In genomic region chr5:180180846-180181245, GRCh38 we compare ENCODE assay signal across 18 cellular contexts. TPM values are rescaled to one million over a fixed set of nuclear protein-coding genes. Genes with fewer than 3 reads are reported as not detected.
DNase-seq lines count a peak whose midpoint lies in the region; ATAC-seq and TF ChIP-seq lines count a peak whose summit lies in the region.
"Had no signal": no experiment of that assay in that cellular context is flagged by ENCODE, and none has a peak within 500 bp of the region (broad histone marks: within the 10 kb centered on the region; RNA-seq: fewer than 3 reads in every experiment).

No MANE protein-coding gene starts in this region.

- TF ChIP-seq CTCF in VCaP (conservative IDR thresholded peaks at IDR 0.05) (no peak), spleen (IDR thresholded peaks at IDR 0.05 in 8 of 11, conservative IDR thresholded peaks at IDR 0.05 in 3 of 11) (no peak), right lobe of liver (IDR thresholded peaks at IDR 0.05) (no peak), sigmoid colon (IDR thresholded peaks at IDR 0.05) (no peak)

- intact Hi-C loops in spleen (cut with DNase I; ENCODE audit: low total_unique reads) (no loop called here), right lobe of liver (cut with DNase I) (no loop called here), sigmoid colon (cut with DNase I) (no loop called here)

- peak; percentile 35 for ATAC-seq in esophagus mucosa
- no peak for ATAC-seq in right lobe of liver
- no peak for ATAC-seq in HG03159 (IDR thresholded peaks at IDR 0.05; ENCODE audit: unreplicated experiment)
- ATAC-seq: GM12878 had no signal

- no peak for TF ChIP-seq POLR2A in spleen (IDR thresholded peaks at IDR 0.05)
- TF ChIP-seq POLR2A in right lobe of liver (IDR thresholded peaks at IDR 0.05) = no peak
- no peak for TF ChIP-seq POLR2A in sigmoid colon (IDR thresholded peaks at IDR 0.05)

- DNase-seq in H7 (peak; percentile 46), spleen (peak; percentile 41), right lobe of liver (no peak), sigmoid colon (no peak), SW480 (ENCODE audit: low spot score) (no peak)
- DNase-seq: ACHN; Calu3; CD4-positive, CD25-positive, alpha-beta regulatory T cell; DMS 273 treated with DMSO at 0.1 percent for 48 hours; DMS79; GM23248 had no signal

- H3K27me3 ChIP-seq in H7 (ENCODE audit: control insufficient read depth, insufficient read depth, low read length) (no peaks in the 10 kb centered on the region), spleen (replicated peaks in 1 of 7) (peaks cover 0 to 9% (median 0%) of the 10 kb centered on the region in 7 donors), right lobe of liver (no peaks in the 10 kb centered on the region), sigmoid colon (peaks cover 0 to 11% (median 0%) of the 10 kb centered on the region in 3 donors)
- H3K27me3 ChIP-seq: BLaER1 treated with 17β-estradiol and CSF1 and Interleukin-3, amounts not matched to agents 10 nM and 100 nM had no signal

- H3K36me3 ChIP-seq in H7 (replicated peaks; ENCODE audit: control insufficient read depth, insufficient read depth, low read length) (no peaks in the 10 kb centered on the region), spleen (no peaks in the 10 kb centered on the region), right lobe of liver (no peaks in the 10 kb centered on the region), sigmoid colon (no peaks in the 10 kb centered on the region)
- H3K36me3 ChIP-seq: BLaER1 treated with 17β-estradiol and CSF1 and Interleukin-3, amounts not matched to agents 10 nM and 100 nM had no signal

- peak overlapping the region; percentile 18; the same call in 1 of the 2 replicates for H3K27ac ChIP-seq in VCaP
- no peak overlapping the region for H3K27ac ChIP-seq in spleen
- H3K27ac ChIP-seq in right lobe of liver = no peak overlapping the region
- no peak overlapping the region for H3K27ac ChIP-seq in sigmoid colon
- H3K27ac ChIP-seq: BLaER1 treated with 17β-estradiol and CSF1 and Interleukin-3, amounts not matched to agents 10 nM and 100 nM; GM23248; HL-60 had no signal

- H3K4me3 ChIP-seq in H7 (ENCODE audit: insufficient read depth, low read depth, low read length) (no peak overlapping the region), spleen (no peak overlapping the region), right lobe of liver (no peak overlapping the region), sigmoid colon (no peak overlapping the region)
- H3K4me3 ChIP-seq: BLaER1 treated with 17β-estradiol and CSF1 and Interleukin-3, amounts not matched to agents 10 nM and 100 nM; GM12878; GM23248 had no signal

- H3K9me3 ChIP-seq in spleen = peaks cover 0 to 26% (median 3%) of the 10 kb centered on the region in 8 donors
- H3K9me3 ChIP-seq in right lobe of liver = no peaks in the 10 kb centered on the region
- H3K9me3 ChIP-seq in sigmoid colon = no peaks in the 10 kb centered on the region

- 73 to 88% (median 80%) methylated on average over 11 of the region's 11 CpGs for WGBS in spleen, 5 donors
- 53% methylated on average over 6 of the region's 11 CpGs for WGBS in right lobe of liver (ENCODE audit: insufficient coverage, low coverage, low lambda C conversion rate, missing lambda C conversion rate)
- WGBS in sigmoid colon, 2 donors = 71 to 84% methylated on average over 11 of the region's 11 CpGs

- peaks cover 0 to 11% (median 11%) of the 10 kb centered on the region in 6 donors for H3K4me1 ChIP-seq in spleen
- H3K4me1 ChIP-seq in right lobe of liver = no peaks in the 10 kb centered on the region
- H3K4me1 ChIP-seq in sigmoid colon = no peaks in the 10 kb centered on the region
- H3K4me1 ChIP-seq: BLaER1 treated with 17β-estradiol and CSF1 and Interleukin-3, amounts not matched to agents 10 nM and 100 nM had no signal

- no peak for TF ChIP-seq EP300 in sigmoid colon (IDR thresholded peaks at IDR 0.05)

RNA-seq across cellular contexts. Expression of gene RASGEF1C, which starts 28.2 kb away (rescaled TPM):
- 0.78 and 1.4 TPM in 2 replicates for total RNA-seq in H7 (2014; rRNA removed; shearing (Covaris generic))
- not detected for total RNA-seq in esophagus mucosa
- total RNA-seq in spleen = 1 to 10 TPM in 1 of 7 donors, under 1 TPM in 1, not detected in 5; 0.17 to 1.1 TPM
- under 1 TPM in 2 of 3 donors, not detected in 1; 0.06 to 0.26 TPM for polyA plus RNA-seq in spleen
- under 1 TPM in 1 of 6 experiments, not detected in 5; 0.64 TPM for total RNA-seq in right lobe of liver
- total RNA-seq in sigmoid colon = 1 to 10 TPM in 3 of 4 donors, under 1 TPM in 1; 0.66 to 4.2 (median 1.5) TPM
- polyA plus RNA-seq in sigmoid colon = under 1 TPM in 1 of 3 donors, not detected in 2; 0.35 TPM
- total RNA-seq: Calu3; CD4-positive, CD25-positive, alpha-beta regulatory T cell; G401; GM12878; GM23248 had no signal
- polyA plus RNA-seq: CD4-positive, CD25-positive, alpha-beta regulatory T cell; GM12878; GM23248 had no signal

Comparison
In these comparisons a context has a peak if more than half of its experiments do, and no peak if none do; other contexts are left out.
1. DNase-seq: peak in H7 (single experiment) and spleen (single experiment); none in right lobe of liver (0 of 3), sigmoid colon (single experiment) and SW480 (single experiment).